ENCODE assay signal across 14 cellular contexts in genomic region chr10:117166420-117167345, GRCh38. TPM values are rescaled to one million over a fixed set of nuclear protein-coding genes. Genes with fewer than 3 reads are reported as not detected.
DNase-seq lines count a peak whose midpoint lies in the region; ATAC-seq and TF ChIP-seq lines count a peak whose summit lies in the region.
"Had no signal": no experiment of that assay in that cellular context is flagged by ENCODE, and none has a peak within 500 bp of the region (broad histone marks: within the 10 kb centered on the region; RNA-seq: fewer than 3 reads in every experiment).

No MANE protein-coding gene starts in this region.

- no peaks in the 10 kb centered on the region for H3K36me3 Mint-ChIP-seq in activated naive CD8-positive, alpha-beta T cell
- H3K36me3 Mint-ChIP-seq in activated naive CD8-positive, alpha-beta T cell treated with anti-CD3 and anti-CD28 coated beads, Interleukin-2, amount 50 U/mL, for 24 hours (ENCODE audit: low read depth), result peaks cover 2% of the 10 kb centered on the region
- H3K36me3 Mint-ChIP-seq in stimulated activated naive B cell treated with anti-CD40 and anti-IgM and Interleukin-4, amounts not matched to agents 10 μg/mL and 1 μg/mL and 100 μg/mL, for 72 hours, result no peaks in the 10 kb centered on the region
- no peaks in the 10 kb centered on the region for H3K36me3 Mint-ChIP-seq in nephron progenitor cell (ENCODE audit: low read depth)

- H3K9me2 ChIP-seq in PC-3 (replicated peaks; ENCODE audit: low read length), result no peaks in the 10 kb centered on the region

- intact Hi-C loops in PC-3 (cut with micrococcal nuclease), result no loop called here

- peak overlapping the region; percentile 53; the same call in 1 of the 2 replicates for H3K4me3 ChIP-seq in PC-3 (ENCODE audit: low read length)

- no peak for DNase-seq in activated naive CD8-positive, alpha-beta T cell treated with anti-CD3 and anti-CD28 coated beads, Interleukin-2, amount 50 U/mL, for 24 hours
- DNase-seq in PC-3 (peak; percentile 43), epithelial cell of prostate (ENCODE audit: low read depth, low spot score) (peak; percentile 20), OCI-M2 (lab: John Stamatoyannopoulos, UW; ENCODE audit: unreplicated experiment) (no peak), nephron progenitor cell (no peak)
- no peak for DNase-seq in stimulated activated naive B cell treated with anti-CD40 and anti-IgM and Interleukin-4, amounts not matched to agents 10 μg/mL and 1 μg/mL and 100 μg/mL, for 72 hours
- DNase-seq: NCI-H774; stimulated activated CD4-positive, alpha-beta T cell treated with anti-CD3 and anti-CD28 coated beads, Interleukin-2, amount 100 ng/mL, for 48 hours had no signal

- CTCF ChIA-PET in PC-3 (lab: Charles Lee), result interaction anchor here (1.0 to 1.5 kb wide), 3 partner anchors 8 to 329 kb away, joined by 4 to 5 read pairs (median 5); no protein-coding TSS in a partner anchor

- no TSS peak for BruUV-seq in PC-3 (replicated peaks; lab: Mats Ljungman, UMichigan)

- no peaks in the 10 kb centered on the region for H3F3A ChIP-seq in PC-3 (ENCODE audit: low read length, unreplicated experiment)

- no peaks in the 10 kb centered on the region for H3K9me3 Mint-ChIP-seq in activated naive CD8-positive, alpha-beta T cell (ENCODE audit: low read depth)
- H3K9me3 Mint-ChIP-seq in activated naive CD8-positive, alpha-beta T cell treated with anti-CD3 and anti-CD28 coated beads, Interleukin-2, amount 50 U/mL, for 24 hours, result no peaks in the 10 kb centered on the region
- no peaks in the 10 kb centered on the region for H3K9me3 Mint-ChIP-seq in stimulated activated naive B cell treated with anti-CD40 and anti-IgM and Interleukin-4, amounts not matched to agents 10 μg/mL and 1 μg/mL and 100 μg/mL, for 72 hours
- no peaks in the 10 kb centered on the region for H3K9me3 Mint-ChIP-seq in nephron progenitor cell

- peaks cover 11% of the 10 kb centered on the region; the same call in 1 of the 2 replicates for H3K4me1 ChIP-seq in PC-3 (ENCODE audit: insufficient read depth, low read length)

- peak overlapping the region; percentile 78 for H3K4me2 ChIP-seq in PC-3 (ENCODE audit: low read length)

- peaks cover 41% of the 10 kb centered on the region for H3K4me1 Mint-ChIP-seq in activated naive CD8-positive, alpha-beta T cell (ENCODE audit: low read depth)
- H3K4me1 Mint-ChIP-seq in activated naive CD8-positive, alpha-beta T cell treated with anti-CD3 and anti-CD28 coated beads, Interleukin-2, amount 50 U/mL, for 24 hours, result peaks cover 33% of the 10 kb centered on the region
- peaks cover 13 to 29% of the 10 kb centered on the region in 2 donors for H3K4me1 Mint-ChIP-seq in stimulated activated naive B cell treated with anti-CD40 and anti-IgM and Interleukin-4, amounts not matched to agents 10 μg/mL and 1 μg/mL and 100 μg/mL, for 72 hours
- H3K4me1 Mint-ChIP-seq in nephron progenitor cell, result peaks cover 13% of the 10 kb centered on the region

- peak overlapping the region; percentile 66 for H3K4me3 Mint-ChIP-seq in activated naive CD8-positive, alpha-beta T cell
- H3K4me3 Mint-ChIP-seq in activated naive CD8-positive, alpha-beta T cell treated with anti-CD3 and anti-CD28 coated beads, Interleukin-2, amount 50 U/mL, for 24 hours, result no peak overlapping the region
- H3K4me3 Mint-ChIP-seq in stimulated activated naive B cell treated with anti-CD40 and anti-IgM and Interleukin-4, amounts not matched to agents 10 μg/mL and 1 μg/mL and 100 μg/mL, for 72 hours, result no peak overlapping the region
- H3K4me3 Mint-ChIP-seq in nephron progenitor cell, result no peak overlapping the region

- peak overlapping the region; percentile 62; the same call in 1 of the 2 replicates for H2AFZ ChIP-seq in PC-3 (ENCODE audit: low read length)

- no peaks in the 10 kb centered on the region for H4K20me1 ChIP-seq in PC-3 (ENCODE audit: low read length)

- POLR2A ChIA-PET in PC-3 (lab: Charles Lee; ENCODE audit: unreplicated experiment), result no interaction called here

- no peaks in the 10 kb centered on the region for H3K36me3 ChIP-seq in PC-3 (ENCODE audit: low read depth, low read length)

- H3K27me3 ChIP-seq in PC-3 (ENCODE audit: low read length), result peaks cover 49% of the 10 kb centered on the region

- no peak overlapping the region for H3K9ac ChIP-seq in PC-3 (ENCODE audit: low read length)

- no peak for TF ChIP-seq CTCF in PC-3 (conservative IDR thresholded peaks at IDR 0.05; ENCODE audit: low read depth, low read length)
- TF ChIP-seq CTCF in nephron progenitor cell (IDR thresholded peaks at IDR 0.05), result no peak

- H3K79me2 ChIP-seq in PC-3 (ENCODE audit: low read length), result no peaks in the 10 kb centered on the region

- H3K27ac ChIP-seq in PC-3 (ENCODE audit: low read length), result no peak overlapping the region
- no peak overlapping the region for H3K27ac ChIP-seq in epithelial cell of prostate
- H3K27ac ChIP-seq: SK-N-MC had no signal

- no peak overlapping the region for H3K27ac Mint-ChIP-seq in activated naive CD8-positive, alpha-beta T cell
- H3K27ac Mint-ChIP-seq in activated naive CD8-positive, alpha-beta T cell treated with anti-CD3 and anti-CD28 coated beads, Interleukin-2, amount 50 U/mL, for 24 hours, result no peak overlapping the region
- peak overlapping the region; percentile 79 for H3K27ac Mint-ChIP-seq in stimulated activated naive B cell treated with anti-CD40 and anti-IgM and Interleukin-4, amounts not matched to agents 10 μg/mL and 1 μg/mL and 100 μg/mL, for 72 hours
- H3K27ac Mint-ChIP-seq in nephron progenitor cell, result no peak overlapping the region
- H3K27ac Mint-ChIP-seq: CD14-positive monocyte had no signal

- no peaks in the 10 kb centered on the region for H3K9me3 ChIP-seq in PC-3 (ENCODE audit: low read length)

- H3K27me3 Mint-ChIP-seq in activated naive CD8-positive, alpha-beta T cell, result peaks cover 52% of the 10 kb centered on the region
- H3K27me3 Mint-ChIP-seq in activated naive CD8-positive, alpha-beta T cell treated with anti-CD3 and anti-CD28 coated beads, Interleukin-2, amount 50 U/mL, for 24 hours, result peaks cover 84% of the 10 kb centered on the region
- H3K27me3 Mint-ChIP-seq in stimulated activated naive B cell treated with anti-CD40 and anti-IgM and Interleukin-4, amounts not matched to agents 10 μg/mL and 1 μg/mL and 100 μg/mL, for 72 hours, result peaks cover 71 to 88% of the 10 kb centered on the region in 2 donors
- H3K27me3 Mint-ChIP-seq in nephron progenitor cell (ENCODE audit: low read depth, poor library complexity), result peaks cover 100% of the 10 kb centered on the region

- no peak for ATAC-seq in activated naive CD8-positive, alpha-beta T cell treated with anti-CD3 and anti-CD28 coated beads, Interleukin-2, amount 50 U/mL, for 24 hours
- ATAC-seq in PC-3, result peak; percentile 50
- no peak for ATAC-seq in stimulated activated naive B cell treated with anti-CD40 and anti-IgM and Interleukin-4, amounts not matched to agents 10 μg/mL and 1 μg/mL and 100 μg/mL, for 72 hours (replicated peaks)
- no peak for ATAC-seq in HG03460 (IDR thresholded peaks at IDR 0.05; ENCODE audit: unreplicated experiment)

RNA-seq across cellular contexts. Expression of gene VAX1, which starts 28.6 kb away (rescaled TPM):
- total RNA-seq in PC-3 (2014; rRNA removed), result 0.12 and 0.98 TPM in 2 replicates
- total RNA-seq: H4, lung microvascular endothelial cell had no signal

RNA-seq across cellular contexts. Expression of gene KCNK18, which starts 30.6 kb away (rescaled TPM):
- total RNA-seq in PC-3 (2014; rRNA removed), result not detected in 2 replicates
- total RNA-seq: H4, lung microvascular endothelial cell had no signal

Comparison
In these comparisons a context has a peak if more than half of its experiments do, and no peak if none do; other contexts are left out.
1. DNase-seq: peak in PC-3 (single experiment) and epithelial cell of prostate (single experiment); none in activated naive CD8-positive, alpha-beta T cell treated with anti-CD3 and anti-CD28 coated beads, Interleukin-2, amount 50 U/mL, for 24 hours (single experiment), stimulated activated naive B cell treated with anti-CD40 and anti-IgM and Interleukin-4, amounts not matched to agents 10 μg/mL and 1 μg/mL and 100 μg/mL, for 72 hours (single experiment), OCI-M2 (single experiment) and nephron progenitor cell (single experiment).